ENCODE assay signal across 16 cellular contexts in the genomic region with DNA sequence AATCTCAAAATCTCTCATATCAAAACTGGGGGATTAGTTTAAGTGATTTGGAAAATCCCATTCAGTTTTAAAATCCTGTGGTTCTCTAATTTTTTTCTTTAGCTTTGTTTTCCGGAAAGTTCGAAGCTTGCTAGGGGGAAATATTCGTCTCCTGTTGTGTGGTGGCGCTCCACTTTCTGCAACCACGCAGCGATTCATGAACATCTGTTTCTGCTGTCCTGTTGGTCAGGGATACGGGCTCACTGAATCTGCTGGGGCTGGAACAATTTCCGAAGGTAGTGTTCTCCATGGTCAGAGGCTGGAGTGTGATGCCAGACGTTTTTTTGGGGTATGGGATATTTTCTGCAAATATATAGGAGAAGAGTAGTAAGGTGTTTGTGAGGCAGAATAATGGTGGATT.
A peak's percentile ranks its signal among the peaks of the same experiment; 100 is the strongest.
DNase-seq lines count a peak whose midpoint lies in the region; ATAC-seq and TF ChIP-seq lines count a peak whose summit lies in the region.
"Had no signal": no experiment of that assay in that cellular context is flagged by ENCODE, and none has a peak within 500 bp of the region (broad histone marks: within the 10 kb centered on the region; RNA-seq: fewer than 3 reads in every experiment).

No MANE protein-coding gene starts in this region.

- peak overlapping the region; percentile 63 for H3K27ac Mint-ChIP-seq in T-helper 17 cell
- peak overlapping the region; percentile 7 for H3K27ac Mint-ChIP-seq in mesothelial cell of epicardium
- no peak overlapping the region for H3K27ac Mint-ChIP-seq in neural progenitor cell

- H3K27me3 Mint-ChIP-seq in T-helper 17 cell, result no peaks in the 10 kb centered on the region
- H3K27me3 Mint-ChIP-seq in mesothelial cell of epicardium (ENCODE audit: low read depth), result no peaks in the 10 kb centered on the region
- no peaks in the 10 kb centered on the region for H3K27me3 Mint-ChIP-seq in neural progenitor cell (ENCODE audit: insufficient read depth, low read depth)
- H3K27me3 Mint-ChIP-seq: CD8-positive, alpha-beta memory T cell had no signal

- no peak for ATAC-seq in heart right ventricle
- no peak for ATAC-seq in T-helper 17 cell
- no peak for ATAC-seq in HG03280 (IDR thresholded peaks at IDR 0.05; ENCODE audit: unreplicated experiment)
- ATAC-seq: HCT116 had no signal

- intact Hi-C loops in heart right ventricle (cut with DNase I), result no loop called here

- no peak overlapping the region for H2AFZ ChIP-seq in neural progenitor cell (replicated peaks)

- WGBS in heart right ventricle, 2 donors, result 93% methylated on average over 9 of the region's 9 CpGs

- H3K4me2 ChIP-seq in neural progenitor cell, result no peak overlapping the region
- H3K4me2 ChIP-seq: BLaER1 had no signal

- no peaks in the 10 kb centered on the region for H4K20me1 ChIP-seq in neural progenitor cell (ENCODE audit: low read depth)
- H4K20me1 ChIP-seq: BLaER1 had no signal

- H3K9ac ChIP-seq in neural progenitor cell, result no peak overlapping the region
- H3K9ac ChIP-seq: BLaER1 had no signal

- H3K36me3 Mint-ChIP-seq in T-helper 17 cell (ENCODE audit: low read depth), result peaks cover 15% of the 10 kb centered on the region
- peaks cover 23% of the 10 kb centered on the region for H3K36me3 Mint-ChIP-seq in mesothelial cell of epicardium
- peaks cover 27% of the 10 kb centered on the region for H3K36me3 Mint-ChIP-seq in neural progenitor cell

- H3K4me3 Mint-ChIP-seq in T-helper 17 cell (no peak overlapping the region), mesothelial cell of epicardium (no peak overlapping the region), neural progenitor cell (no peak overlapping the region)
- H3K4me3 Mint-ChIP-seq: CD8-positive, alpha-beta memory T cell had no signal

- no peaks in the 10 kb centered on the region for H3K4me1 ChIP-seq in cardiac muscle cell (ENCODE audit: low read depth)
- no peaks in the 10 kb centered on the region for H3K4me1 ChIP-seq in heart right ventricle
- no peaks in the 10 kb centered on the region for H3K4me1 ChIP-seq in neural progenitor cell
- H3K4me1 ChIP-seq: BLaER1, Caco-2 had no signal

- TF ChIP-seq CTCF in cardiac muscle cell (IDR thresholded peaks at IDR 0.05; ENCODE audit: low read depth, low read length), result no peak
- TF ChIP-seq CTCF in heart right ventricle (IDR thresholded peaks at IDR 0.05), result no peak
- TF ChIP-seq CTCF in mesothelial cell of epicardium (IDR thresholded peaks at IDR 0.05; ENCODE audit: unreplicated experiment), result no peak
- no peak for TF ChIP-seq CTCF in neural progenitor cell (IDR thresholded peaks at IDR 0.05)

- no peaks in the 10 kb centered on the region for H3K9me3 ChIP-seq in cardiac muscle cell (ENCODE audit: low read depth)
- H3K9me3 ChIP-seq in heart right ventricle, result no peaks in the 10 kb centered on the region
- H3K9me3 ChIP-seq in T-helper 17 cell (ENCODE audit: control insufficient read depth, low read length, poor library complexity, severe bottlenecking), result no peaks in the 10 kb centered on the region
- H3K9me3 ChIP-seq in neural progenitor cell (ENCODE audit: low read depth), result no peaks in the 10 kb centered on the region
- H3K9me3 ChIP-seq: BLaER1, Caco-2 had no signal

- H3K27me3 ChIP-seq in cardiac muscle cell, result no peaks in the 10 kb centered on the region
- H3K27me3 ChIP-seq in heart right ventricle, result no peaks in the 10 kb centered on the region
- no peaks in the 10 kb centered on the region for H3K27me3 ChIP-seq in neural progenitor cell
- H3K27me3 ChIP-seq: BLaER1 had no signal

- H3F3A ChIP-seq in neural progenitor cell (ENCODE audit: low read depth), result peaks cover 2% of the 10 kb centered on the region

- peaks cover 80% of the 10 kb centered on the region for H3K36me3 ChIP-seq in cardiac muscle cell
- H3K36me3 ChIP-seq in heart right ventricle, result peaks cover 0 to 100% (median 37%) of the 10 kb centered on the region in 9 donors
- peaks cover 33% of the 10 kb centered on the region for H3K36me3 ChIP-seq in neural progenitor cell

- H3K9me3 Mint-ChIP-seq in mesothelial cell of epicardium (no peaks in the 10 kb centered on the region), neural progenitor cell (no peaks in the 10 kb centered on the region)
- H3K9me3 Mint-ChIP-seq: CD8-positive, alpha-beta memory T cell had no signal

- H3K27ac ChIP-seq in cardiac muscle cell (peak overlapping the region; percentile 45), heart right ventricle (no peak overlapping the region), neural progenitor cell (no peak overlapping the region)
- H3K27ac ChIP-seq: BLaER1, HL-60 had no signal

- DNase-seq in cardiac muscle cell (ENCODE audit: low read depth in 1 of 2, low spot score in 1 of 2), result no peak
- no peak for DNase-seq in heart right ventricle
- DNase-seq in T-helper 17 cell, result no peak
- no peak for DNase-seq in mesothelial cell of epicardium (ENCODE audit: low spot score in 2 of 2, unreplicated experiment in 2 of 2)
- DNase-seq in NCI-H128 (lab: John Stamatoyannopoulos, UW; ENCODE audit: unreplicated experiment), result no peak
- DNase-seq in neural progenitor cell (ENCODE audit: low spot score), result no peak
- DNase-seq: 8988T; AML-193; Caco-2; CD8-positive, alpha-beta memory T cell; DND-41; GDM1 had no signal

- H3K79me2 ChIP-seq in neural progenitor cell (ENCODE audit: low read depth), result no peaks in the 10 kb centered on the region

- H3K4me3 ChIP-seq in cardiac muscle cell (no peak overlapping the region), heart right ventricle (no peak overlapping the region), neural progenitor cell (no peak overlapping the region)
- H3K4me3 ChIP-seq: BLaER1 had no signal

- peaks cover 4% of the 10 kb centered on the region for H3K4me1 Mint-ChIP-seq in T-helper 17 cell
- H3K4me1 Mint-ChIP-seq in mesothelial cell of epicardium, result peaks cover 2% of the 10 kb centered on the region
- peaks cover 3% of the 10 kb centered on the region for H3K4me1 Mint-ChIP-seq in neural progenitor cell
- H3K4me1 Mint-ChIP-seq: CD8-positive, alpha-beta memory T cell had no signal
